ENCODE assay signal across 8 cellular contexts in the genomic region with DNA sequence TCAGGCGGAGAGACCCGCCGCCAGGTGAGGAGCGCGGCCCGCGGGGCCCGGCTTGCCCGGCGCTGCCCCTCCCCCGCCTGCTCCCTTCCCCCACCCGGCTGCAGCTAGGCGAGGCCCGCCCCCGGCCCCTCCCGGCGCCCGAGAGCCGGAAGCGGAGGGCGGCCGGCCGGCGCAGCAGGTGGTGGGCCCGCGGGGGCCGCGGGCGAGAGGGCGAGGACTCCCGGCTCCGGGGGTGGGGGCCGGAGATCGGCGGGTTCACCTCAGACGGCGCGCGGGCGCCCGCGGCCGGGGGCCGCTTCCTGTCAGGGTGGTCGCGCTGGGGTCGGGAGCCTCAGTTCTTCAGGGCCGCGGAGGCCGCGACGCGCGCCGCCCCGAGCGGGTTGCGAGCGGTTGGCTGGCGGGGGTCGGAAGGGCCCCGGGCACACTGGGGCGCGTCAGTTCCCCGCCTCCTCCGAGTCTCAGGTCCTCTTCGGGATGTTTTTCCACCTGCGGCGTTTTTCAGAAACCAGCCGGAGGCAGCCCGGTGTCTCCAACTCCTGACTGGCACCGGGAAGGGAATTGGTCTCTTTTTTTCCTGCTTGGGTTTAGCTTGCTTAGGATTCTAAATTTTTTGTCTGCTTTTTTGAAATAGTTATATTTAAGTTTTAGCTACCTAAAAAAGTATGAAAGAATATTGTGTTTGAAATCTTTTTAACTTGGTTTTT. TPM values are rescaled to one million over a fixed set of nuclear protein-coding genes. Genes with fewer than 3 reads are reported as not detected.
DNase-seq lines count a peak whose midpoint lies in the region; ATAC-seq and TF ChIP-seq lines count a peak whose summit lies in the region.

No MANE protein-coding gene starts in this region.

- H3K4me3 ChIP-seq in AG10803 (ENCODE audit: low read length) = peak overlapping the region; percentile 74
- peak overlapping the region; percentile 80 to 82 for H3K4me3 ChIP-seq in foreskin fibroblast (ENCODE audit: low read depth in 1 of 2, low read length in 2 of 2)
- H3K4me3 ChIP-seq in tibial nerve = peak overlapping the region; percentile 55 to 94 (median 76)

- H3K36me3 ChIP-seq in tibial nerve = no peaks in the 10 kb centered on the region

- H3K4me1 ChIP-seq in tibial nerve = peaks cover 0 to 36% (median 15%) of the 10 kb centered on the region in 4 donors

- DNase-seq in AG10803 (ENCODE audit: low read depth) (peak; percentile 3), NCI-H2227 (lab: John Stamatoyannopoulos, UW; ENCODE audit: unreplicated experiment) (peak; percentile 83), foreskin fibroblast (peak; percentile 10 to 49), neural crest cell (ENCODE audit: low read depth, low spot score) (no peak), tibial nerve (ENCODE audit: low spot score in 2 of 2) (no peak)
- DNase-seq in activated T-cell treated with anti-CD3 and anti-CD28 coated beads, Interleukin-2, amount 50 U/mL, for 72 hours = peak; percentile 67 to 82

- H3K9me3 ChIP-seq in tibial nerve = no peaks in the 10 kb centered on the region

- H3K4me3 Mint-ChIP-seq in activated T-cell treated with anti-CD3 and anti-CD28 coated beads, Interleukin-2, amount 50 U/mL, for 72 hours = peak overlapping the region; percentile 93 to 95
- peak overlapping the region; percentile 94 for H3K4me3 Mint-ChIP-seq in neural crest cell

- H3K4me1 Mint-ChIP-seq in activated T-cell treated with anti-CD3 and anti-CD28 coated beads, Interleukin-2, amount 50 U/mL, for 72 hours (ENCODE audit: low read depth) = peaks cover 55% of the 10 kb centered on the region
- H3K4me1 Mint-ChIP-seq in neural crest cell = peaks cover 26% of the 10 kb centered on the region

- peaks cover 6% of the 10 kb centered on the region for H3K27me3 Mint-ChIP-seq in activated T-cell treated with anti-CD3 and anti-CD28 coated beads, Interleukin-2, amount 50 U/mL, for 72 hours (ENCODE audit: low read depth)
- peaks cover 10% of the 10 kb centered on the region for H3K27me3 Mint-ChIP-seq in neural crest cell (ENCODE audit: low read depth)

- no peak for TF ChIP-seq POLR2A in tibial nerve (IDR thresholded peaks at IDR 0.05)

- peaks cover 0 to 3% of the 10 kb centered on the region in 2 donors for H3K36me3 Mint-ChIP-seq in activated T-cell treated with anti-CD3 and anti-CD28 coated beads, Interleukin-2, amount 50 U/mL, for 72 hours (ENCODE audit: insufficient read depth in 2 of 2)
- no peaks in the 10 kb centered on the region for H3K36me3 Mint-ChIP-seq in neural crest cell (ENCODE audit: low read depth)

- H3K9me3 Mint-ChIP-seq in activated T-cell treated with anti-CD3 and anti-CD28 coated beads, Interleukin-2, amount 50 U/mL, for 72 hours = no peaks in the 10 kb centered on the region
- no peaks in the 10 kb centered on the region for H3K9me3 Mint-ChIP-seq in neural crest cell

- TF ChIP-seq EP300 in tibial nerve (IDR thresholded peaks at IDR 0.05) = no peak

- ATAC-seq in GM18511 (IDR thresholded peaks at IDR 0.05; ENCODE audit: unreplicated experiment) (peak; percentile 53), HG02943 (IDR thresholded peaks at IDR 0.05; ENCODE audit: low read depth, unreplicated experiment) (peak; percentile 51)
- peak; percentile 74 for ATAC-seq in activated T-cell treated with anti-CD3 and anti-CD28 coated beads, Interleukin-2, amount 50 U/mL, for 72 hours (replicated peaks in 1 of 2)

- H3K27ac ChIP-seq in tibial nerve = peak overlapping the region; percentile 87 to 97 (median 96)

- peak overlapping the region; percentile 99 for H3K27ac Mint-ChIP-seq in activated T-cell treated with anti-CD3 and anti-CD28 coated beads, Interleukin-2, amount 50 U/mL, for 72 hours
- peak overlapping the region; percentile 84 for H3K27ac Mint-ChIP-seq in neural crest cell (ENCODE audit: unreplicated experiment)

- no peak; the same call in 1 of the 2 replicates for TF ChIP-seq CTCF in AG10803 (conservative IDR thresholded peaks at IDR 0.05; ENCODE audit: low read length)
- no peak for TF ChIP-seq CTCF in foreskin fibroblast (IDR thresholded peaks at IDR 0.05; ENCODE audit: low read depth, low read length)
- TF ChIP-seq CTCF in neural crest cell (conservative IDR thresholded peaks at IDR 0.05) = no peak
- TF ChIP-seq CTCF in tibial nerve (IDR thresholded peaks at IDR 0.05) = no peak

- no peaks in the 10 kb centered on the region for H3K27me3 ChIP-seq in tibial nerve

- 0 to 1% methylated on average over 13 to 55 of the region's 72 CpGs for WGBS in tibial nerve, 2 donors

RNA-seq across cellular contexts. Expression of a gene that starts 0.5 kb away (rescaled TPM):
- total RNA-seq in activated T-cell treated with anti-CD3 and anti-CD28 coated beads, Interleukin-2, amount 50 U/mL, for 72 hours = 10 to 100 TPM; 43.9 to 44.1 TPM
- total RNA-seq in neural crest cell (50.6 and 51.9 TPM in 2 replicates), tibial nerve (100 to 1,000 TPM in 1 of 4 donors, 10 to 100 TPM in 3; 68.6 to 126 (median 88.2) TPM)

Comparison
In these comparisons a context has a peak if more than half of its experiments do, and no peak if none do; other contexts are left out.
1. DNase-seq: peak in AG10803 (single experiment), NCI-H2227 (single experiment), activated T-cell treated with anti-CD3 and anti-CD28 coated beads, Interleukin-2, amount 50 U/mL, for 72 hours (2 of 2) and foreskin fibroblast (2 of 2); none in neural crest cell (single experiment) and tibial nerve (0 of 2).
2. Peak in every context shown above with its lines, with median percentiles within 50 percentile points of each other: H3K4me3 ChIP-seq and ATAC-seq.